Comparison of ENCODE assay signal across 1 cellular context in the genomic region with DNA sequence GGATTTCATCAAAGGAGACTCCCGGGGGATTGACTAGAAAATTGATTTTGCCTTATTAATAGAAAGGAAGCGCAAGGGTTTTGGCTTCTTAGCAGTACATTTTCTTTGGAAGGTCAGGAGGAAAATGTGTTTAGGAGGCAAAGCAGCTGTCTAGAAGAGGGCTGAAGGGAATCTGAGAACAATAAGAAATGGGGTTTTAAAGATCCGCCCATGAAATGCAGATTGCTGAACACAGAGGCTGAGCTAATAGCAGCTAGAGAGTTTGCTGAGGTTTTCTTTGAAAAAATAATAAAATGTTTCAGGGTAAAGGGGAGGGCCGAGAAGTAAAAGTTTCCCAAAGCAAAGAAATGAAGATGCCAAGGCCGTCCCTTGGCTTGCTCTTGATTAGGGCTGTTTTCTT.
TF ChIP-seq lines count a peak whose summit lies in the region.

No MANE protein-coding gene starts in this region.

TF ChIP-seq in SK-N-SH treated with all-trans-retinoic acid at 6 μM for 48 hours, 23 proteins besides CTCF, POLR2A, EP300 and RAD21 (continued from another document):
- TF ChIP-seq, protein P1, sequence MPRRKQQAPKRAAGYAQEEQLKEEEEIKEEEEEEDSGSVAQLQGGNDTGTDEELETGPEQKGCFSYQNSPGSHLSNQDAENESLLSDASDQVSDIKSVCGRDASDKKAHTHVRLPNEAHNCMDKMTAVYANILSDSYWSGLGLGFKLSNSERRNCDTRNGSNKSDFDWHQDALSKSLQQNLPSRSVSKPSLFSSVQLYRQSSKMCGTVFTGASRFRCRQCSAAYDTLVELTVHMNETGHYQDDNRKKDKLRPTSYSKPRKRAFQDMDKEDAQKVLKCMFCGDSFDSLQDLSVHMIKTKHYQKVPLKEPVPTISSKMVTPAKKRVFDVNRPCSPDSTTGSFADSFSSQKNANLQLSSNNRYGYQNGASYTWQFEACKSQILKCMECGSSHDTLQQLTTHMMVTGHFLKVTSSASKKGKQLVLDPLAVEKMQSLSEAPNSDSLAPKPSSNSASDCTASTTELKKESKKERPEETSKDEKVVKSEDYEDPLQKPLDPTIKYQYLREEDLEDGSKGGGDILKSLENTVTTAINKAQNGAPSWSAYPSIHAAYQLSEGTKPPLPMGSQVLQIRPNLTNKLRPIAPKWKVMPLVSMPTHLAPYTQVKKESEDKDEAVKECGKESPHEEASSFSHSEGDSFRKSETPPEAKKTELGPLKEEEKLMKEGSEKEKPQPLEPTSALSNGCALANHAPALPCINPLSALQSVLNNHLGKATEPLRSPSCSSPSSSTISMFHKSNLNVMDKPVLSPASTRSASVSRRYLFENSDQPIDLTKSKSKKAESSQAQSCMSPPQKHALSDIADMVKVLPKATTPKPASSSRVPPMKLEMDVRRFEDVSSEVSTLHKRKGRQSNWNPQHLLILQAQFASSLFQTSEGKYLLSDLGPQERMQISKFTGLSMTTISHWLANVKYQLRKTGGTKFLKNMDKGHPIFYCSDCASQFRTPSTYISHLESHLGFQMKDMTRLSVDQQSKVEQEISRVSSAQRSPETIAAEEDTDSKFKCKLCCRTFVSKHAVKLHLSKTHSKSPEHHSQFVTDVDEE (CRISPR knock-in tag; IDR thresholded peaks at IDR 0.05), result no peak
